In the genomic region with DNA sequence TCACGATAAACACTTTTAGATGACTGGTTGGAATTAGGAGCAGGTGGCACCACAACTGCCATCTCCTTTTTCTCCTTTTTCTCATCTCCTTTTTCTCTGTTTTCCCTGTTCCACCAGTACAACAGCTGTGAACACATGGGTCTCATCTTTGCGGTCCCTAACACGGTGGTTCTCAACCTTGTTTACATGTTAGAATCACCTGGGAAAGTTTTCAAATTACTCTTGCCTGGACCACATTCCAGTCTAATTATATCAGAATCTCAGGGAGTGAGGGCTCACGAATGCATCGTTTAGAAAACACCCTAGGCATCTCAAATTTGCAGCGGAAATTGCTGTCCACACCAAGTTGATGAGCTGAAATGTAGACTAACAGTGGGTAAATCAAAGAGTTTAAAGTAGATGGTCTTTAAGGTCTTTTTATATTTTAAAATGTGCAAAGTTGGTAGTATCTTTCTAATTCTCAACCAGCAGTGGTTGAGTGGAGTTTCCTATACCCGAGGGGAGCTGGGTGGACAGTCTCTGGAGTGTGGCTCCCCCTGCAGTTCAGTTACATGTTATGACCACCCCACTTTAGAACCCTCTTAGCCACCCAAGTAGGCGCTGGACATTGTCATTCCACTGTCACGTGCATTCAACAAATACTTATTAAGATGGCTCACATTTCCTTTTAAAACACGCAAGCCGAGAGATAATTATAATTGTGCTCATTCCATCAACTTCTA, we compare ENCODE assay signal across 24 cellular contexts. TPM values are rescaled to one million over a fixed set of nuclear protein-coding genes. Genes with fewer than 3 reads are reported as not detected.
DNase-seq lines count a peak whose midpoint lies in the region; ATAC-seq and TF ChIP-seq lines count a peak whose summit lies in the region.
"Not testable (repeated sequence)": the region's sequence is repeated elsewhere in the genome, so short reads cannot be mapped to it uniquely, and the experiment has no call there.
"Had no signal": no experiment of that assay in that cellular context is flagged by ENCODE, and none has a peak within 500 bp of the region (broad histone marks: within the 10 kb centered on the region; RNA-seq: fewer than 3 reads in every experiment).

No MANE protein-coding gene starts in this region.

- H2AFZ ChIP-seq in HCT116 (ENCODE audit: low read depth, low read length, poor library complexity, severe bottlenecking) = not testable (repeated sequence)

- TF ChIP-seq POLR2A in HCT116 (IDR thresholded peaks at IDR 0.05; ENCODE audit: borderline replicate concordance, extremely low read depth, insufficient read depth, insufficient read length) = not testable (repeated sequence)

- H3K36me3 ChIP-seq in Caco-2 (ENCODE audit: control insufficient read depth, insufficient read depth, low read length); HCT116 (ENCODE audit: control insufficient read depth in 1 of 2, insufficient read depth in 2 of 2, low read length in 2 of 2): not testable (repeated sequence)

- CTCF ChIA-PET in Caco-2 (lab: Charles Lee) = interaction anchor here (0.6 to 1.2 kb wide), 4 partner anchors 19 to 96 kb away, joined by 3 to 4 read pairs (median 3); no protein-coding TSS in a partner anchor
- CTCF ChIA-PET in HCT116 (lab: Charles Lee) = interaction anchor here (1.1 to 2.0 kb wide), 7 partner anchors 9 to 182 kb away, joined by 3 to 14 read pairs (median 4); a partner anchor contains a TSS
- CTCF ChIA-PET in WTC11 (lab: Charles Lee) = interaction anchor here (0.6 to 2.2 kb wide), 19 partner anchors 10 to 255 kb away, joined by 3 to 18 read pairs (median 4); a partner anchor contains a TSS

- intact Hi-C loops in Caco-2 (cut with micrococcal nuclease; ENCODE audit: unreplicated experiment); HCT116 (cut with micrococcal nuclease); posterior vena cava (cut with DNase I): not testable (repeated sequence)

- H3K9me2 ChIP-seq in HCT116 (ENCODE audit: insufficient read depth) = not testable (repeated sequence)

- not testable (repeated sequence) for H3K4me3 Mint-ChIP-seq in Caco-2 (ENCODE audit: unreplicated experiment); WTC11

- not testable (repeated sequence) for H3K27ac ChIP-seq in HCT116 (ENCODE audit: low read depth, low read length)

- TF ChIP-seq CTCF in Caco-2 (IDR thresholded peaks at IDR 0.05; ENCODE audit: insufficient read depth in 1 of 2, low read depth in 1 of 2, low read length in 1 of 2, severe bottlenecking in 1 of 2, unreplicated experiment in 1 of 2) (peak in 1 of 2 experiments; percentile 43), HCT116 (IDR thresholded peaks at IDR 0.05 in 2 of 3, conservative IDR thresholded peaks at IDR 0.05 in 1 of 3; ENCODE audit: borderline replicate concordance in 1 of 3, insufficient read depth in 1 of 3, low read depth in 2 of 3, low read length in 2 of 3) (peak; percentile 31 to 55 (median 48); a peak in 4 of 6 replicates), WTC11 (IDR thresholded peaks at IDR 0.05) (peak; percentile 38; the same call in 1 of the 2 replicates)
- TF ChIP-seq CTCF in epithelial cell of esophagus (IDR thresholded peaks at IDR 0.05; ENCODE audit: insufficient read depth, low read depth, low read length, missing control alignments) = not testable (repeated sequence)

- not testable (repeated sequence) for H3K36me3 Mint-ChIP-seq in Caco-2 (ENCODE audit: insufficient read depth, unreplicated experiment); WTC11

- peak; percentile 55 for TF ChIP-seq RAD21 in HCT116 (IDR thresholded peaks at IDR 0.05; ENCODE audit: low read depth)

- H3K4me3 ChIP-seq in Caco-2 (ENCODE audit: low read depth, low read length); HCT116 (replicated peaks in 1 of 2; ENCODE audit: low read depth in 1 of 2, low read length in 2 of 2); epithelial cell of esophagus (ENCODE audit: low read length): not testable (repeated sequence)

- not testable (repeated sequence) for H3K27me3 Mint-ChIP-seq in Caco-2 (ENCODE audit: insufficient read depth, unreplicated experiment); WTC11 (ENCODE audit: low read depth)

- H3K79me2 ChIP-seq in HCT116 (ENCODE audit: insufficient read depth, low read length) = not testable (repeated sequence)

- H3K27ac Mint-ChIP-seq in Caco-2 (ENCODE audit: unreplicated experiment) = not testable (repeated sequence)
- 0 out of 2 replicates have a peak overlapping the region, but pooled peaks have one; percentile 65 for H3K27ac Mint-ChIP-seq in WTC11

- RAD21 ChIA-PET in HCT116 (lab: Charles Lee; ENCODE audit: low non-redundant PET in 1 of 2, low total read pairs in 2 of 2, uncharacterized antibody in 2 of 2, unreplicated experiment in 2 of 2) = not testable (repeated sequence)

- H3K4me2 ChIP-seq in HCT116 (ENCODE audit: low read length) = not testable (repeated sequence)

- not testable (repeated sequence) for H3K4me1 ChIP-seq in Caco-2
- peaks cover 0 to 11% of the 10 kb centered on the region in 2 experiments; a peak in 1 of 4 replicates for H3K4me1 ChIP-seq in HCT116 (ENCODE audit: control insufficient read depth in 1 of 2, insufficient read depth in 2 of 2, low read length in 2 of 2)

- not testable (repeated sequence) for H3K27me3 ChIP-seq in Caco-2 (replicated peaks; ENCODE audit: control insufficient read depth, insufficient read depth, low read length); HCT116 (ENCODE audit: insufficient read depth, low read length)

- H4K20me1 ChIP-seq in HCT116 (ENCODE audit: insufficient read depth) = not testable (repeated sequence)

- H3K9me3 Mint-ChIP-seq in Caco-2 (ENCODE audit: unreplicated experiment); WTC11: not testable (repeated sequence)

- POLR2A ChIA-PET in Caco-2 (lab: Charles Lee); WTC11 (lab: Charles Lee): not testable (repeated sequence)
- POLR2A ChIA-PET in HCT116 (lab: Charles Lee) = interaction anchor here (1.3 kb wide), 1 partner anchor 253 kb away, joined by 3 read pairs; no protein-coding TSS in a partner anchor

- H3K9me3 ChIP-seq in Caco-2; HCT116 (ENCODE audit: control insufficient read depth in 1 of 2, insufficient read depth in 1 of 2, low read depth in 1 of 2, low read length in 2 of 2): not testable (repeated sequence)

- BruUV-seq in Caco-2 (replicated peaks; lab: Mats Ljungman, UMichigan); HCT116 (replicated peaks; lab: Mats Ljungman, UMichigan): not testable (repeated sequence)

- H3K9ac ChIP-seq in HCT116 (ENCODE audit: low read length) = not testable (repeated sequence)

- H3K4me1 Mint-ChIP-seq in Caco-2 (ENCODE audit: low read depth, unreplicated experiment) (peaks cover 13% of the 10 kb centered on the region), WTC11 (peaks cover 13% of the 10 kb centered on the region)

- ATAC-seq in HCT116 (peak; percentile 65), WTC11 (peak; percentile 55)

- DNase-seq in Caco-2 = peak; percentile 37 to 40
- DNase-seq in HCT116 (ENCODE audit: low read depth, low spot score) = not testable (repeated sequence)
- DNase-seq in NCI-H146 (lab: John Stamatoyannopoulos, UW) = peak; percentile 19
- DNase-seq in WTC11 (ENCODE audit: low spot score) = peak; percentile 42
- DNase-seq in epithelial cell of esophagus (ENCODE audit: low read depth) = peak; percentile 12
- peak; percentile 41 for DNase-seq in left kidney (ENCODE audit: low read depth, low spot score)
- DNase-seq in posterior vena cava (ENCODE audit: low spot score) = peak; percentile 17

RNA-seq across cellular contexts. Expression of a gene that starts 3.9 kb away (rescaled TPM):
- total RNA-seq in Caco-2 (2022) (not detected in 2 replicates), HCT116 (2021; ENCODE audit: unreplicated experiment) (not detected), WTC11 (2021) (not detected in 3 replicates), posterior vena cava (not detected)
- not detected in 2 replicates for polyA plus RNA-seq in HCT116 (2012)
- total RNA-seq: activated CD4-positive, alpha-beta memory T cell treated with anti-CD3 and anti-CD28 coated beads, Interleukin-2, amount 10 ng/mL, durations not matched to agents 7 days and 5 days; activated naive CD4-positive, alpha-beta T cell treated with anti-CD3 and anti-CD28 coated beads for 36 hours; activated T-helper 1 cell treated with anti-CD3 and anti-CD28 coated beads, Interleukin-12 subunit alpha, Interleukin-12 subunit beta, Interleukin-2, Interleukin-4 antibody, amounts not matched to agents 30 ng/mL and 10 ng/mL and 1 ng/mL, durations not matched to agents 14 hours and 24 hours and 36 hours; adrenal gland; body of pancreas; dermis microvascular lymphatic vessel endothelial cell; IMR-90; left colon; mammary epithelial cell; mucosa of descending colon; natural killer cell treated with Interleukin-12 subunit alpha and Interleukin-12 subunit beta and Interleukin-15 and Interleukin-18, amount 100 ng/mL, for 72 hours; PC-9; Right ventricle myocardium superior; T-helper 2 cell treated with Interferon-gamma antibody and Interleukin-4, amounts not matched to agents 100 ng/mL and 5 ng/mL, for 36 hours; uterus had no signal
- polyA plus RNA-seq: adrenal gland; CD4-positive, CD25-positive, alpha-beta regulatory T cell; IMR-90; mammary epithelial cell had no signal

RNA-seq across cellular contexts. Expression of a gene that starts 10.7 kb away (rescaled TPM):
- total RNA-seq in Caco-2 (2022) = not detected in 2 replicates
- total RNA-seq in HCT116 (2021; ENCODE audit: unreplicated experiment) = not detected
- 0.06 TPM in 1 of 2 replicates, not detected in the other for polyA plus RNA-seq in HCT116 (2012)
- total RNA-seq in WTC11 (2021) = 0.35 to 1.3 TPM (median 0.60 TPM) in 3 replicates
- total RNA-seq in posterior vena cava = not detected
- total RNA-seq: activated CD4-positive, alpha-beta memory T cell treated with anti-CD3 and anti-CD28 coated beads, Interleukin-2, amount 10 ng/mL, durations not matched to agents 7 days and 5 days; activated naive CD4-positive, alpha-beta T cell treated with anti-CD3 and anti-CD28 coated beads for 36 hours; activated T-helper 1 cell treated with anti-CD3 and anti-CD28 coated beads, Interleukin-12 subunit alpha, Interleukin-12 subunit beta, Interleukin-2, Interleukin-4 antibody, amounts not matched to agents 30 ng/mL and 10 ng/mL and 1 ng/mL, durations not matched to agents 14 hours and 24 hours and 36 hours; adrenal gland; body of pancreas; CD4-positive, CD25-positive, alpha-beta regulatory T cell; dermis microvascular lymphatic vessel endothelial cell; IMR-90; left colon; mammary epithelial cell; mucosa of descending colon; natural killer cell treated with Interleukin-12 subunit alpha and Interleukin-12 subunit beta and Interleukin-15 and Interleukin-18, amount 100 ng/mL, for 72 hours; PC-9; Right ventricle myocardium superior; T-helper 2 cell treated with Interferon-gamma antibody and Interleukin-4, amounts not matched to agents 100 ng/mL and 5 ng/mL, for 36 hours; uterus had no signal
- polyA plus RNA-seq: adrenal gland; CD4-positive, CD25-positive, alpha-beta regulatory T cell; IMR-90; mammary epithelial cell had no signal

RNA-seq across cellular contexts. Expression of a gene that starts 18.6 kb away (rescaled TPM):
- total RNA-seq in Caco-2 (2022) = not detected in 2 replicates
- not detected for total RNA-seq in HCT116 (2021; ENCODE audit: unreplicated experiment)
- polyA plus RNA-seq in HCT116 (2012) = not detected in 2 replicates
- not detected in 3 replicates for total RNA-seq in WTC11 (2021)
- total RNA-seq in posterior vena cava = not detected
- total RNA-seq: activated CD4-positive, alpha-beta memory T cell treated with anti-CD3 and anti-CD28 coated beads, Interleukin-2, amount 10 ng/mL, durations not matched to agents 7 days and 5 days; activated naive CD4-positive, alpha-beta T cell treated with anti-CD3 and anti-CD28 coated beads for 36 hours; activated T-helper 1 cell treated with anti-CD3 and anti-CD28 coated beads, Interleukin-12 subunit alpha, Interleukin-12 subunit beta, Interleukin-2, Interleukin-4 antibody, amounts not matched to agents 30 ng/mL and 10 ng/mL and 1 ng/mL, durations not matched to agents 14 hours and 24 hours and 36 hours; adrenal gland; body of pancreas; CD4-positive, CD25-positive, alpha-beta regulatory T cell; dermis microvascular lymphatic vessel endothelial cell; IMR-90; left colon; mammary epithelial cell; mucosa of descending colon; natural killer cell treated with Interleukin-12 subunit alpha and Interleukin-12 subunit beta and Interleukin-15 and Interleukin-18, amount 100 ng/mL, for 72 hours; PC-9; Right ventricle myocardium superior; T-helper 2 cell treated with Interferon-gamma antibody and Interleukin-4, amounts not matched to agents 100 ng/mL and 5 ng/mL, for 36 hours; testis; uterus had no signal
- polyA plus RNA-seq: adrenal gland; CD4-positive, CD25-positive, alpha-beta regulatory T cell; IMR-90; mammary epithelial cell had no signal

RNA-seq across cellular contexts. Expression of a gene that starts 19.0 kb away (rescaled TPM):
- total RNA-seq in Caco-2 (2022) (not detected in 2 replicates), HCT116 (2021; ENCODE audit: unreplicated experiment) (not detected), WTC11 (2021) (not detected in 3 replicates), posterior vena cava (not detected)
- 0.05 and 0.31 TPM in 2 replicates for polyA plus RNA-seq in HCT116 (2012)
- total RNA-seq: activated CD4-positive, alpha-beta memory T cell treated with anti-CD3 and anti-CD28 coated beads, Interleukin-2, amount 10 ng/mL, durations not matched to agents 7 days and 5 days; activated naive CD4-positive, alpha-beta T cell treated with anti-CD3 and anti-CD28 coated beads for 36 hours; activated T-helper 1 cell treated with anti-CD3 and anti-CD28 coated beads, Interleukin-12 subunit alpha, Interleukin-12 subunit beta, Interleukin-2, Interleukin-4 antibody, amounts not matched to agents 30 ng/mL and 10 ng/mL and 1 ng/mL, durations not matched to agents 14 hours and 24 hours and 36 hours; adrenal gland; body of pancreas; dermis microvascular lymphatic vessel endothelial cell; IMR-90; left colon; mammary epithelial cell; mucosa of descending colon; natural killer cell treated with Interleukin-12 subunit alpha and Interleukin-12 subunit beta and Interleukin-15 and Interleukin-18, amount 100 ng/mL, for 72 hours; PC-9; Right ventricle myocardium superior; T-helper 2 cell treated with Interferon-gamma antibody and Interleukin-4, amounts not matched to agents 100 ng/mL and 5 ng/mL, for 36 hours; uterus had no signal
- polyA plus RNA-seq: adrenal gland; CD4-positive, CD25-positive, alpha-beta regulatory T cell; IMR-90; mammary epithelial cell had no signal

RNA-seq across cellular contexts. Expression of a gene that starts 26.2 kb away (rescaled TPM):
- total RNA-seq in Caco-2 (2022) = not detected in 2 replicates
- not detected for total RNA-seq in HCT116 (2021; ENCODE audit: unreplicated experiment)
- polyA plus RNA-seq in HCT116 (2012) = 0.17 TPM in 1 of 2 replicates, not detected in the other
- total RNA-seq in WTC11 (2021) = not detected in 3 replicates
- total RNA-seq in posterior vena cava = not detected
- total RNA-seq: activated CD4-positive, alpha-beta memory T cell treated with anti-CD3 and anti-CD28 coated beads, Interleukin-2, amount 10 ng/mL, durations not matched to agents 7 days and 5 days; activated naive CD4-positive, alpha-beta T cell treated with anti-CD3 and anti-CD28 coated beads for 36 hours; activated T-helper 1 cell treated with anti-CD3 and anti-CD28 coated beads, Interleukin-12 subunit alpha, Interleukin-12 subunit beta, Interleukin-2, Interleukin-4 antibody, amounts not matched to agents 30 ng/mL and 10 ng/mL and 1 ng/mL, durations not matched to agents 14 hours and 24 hours and 36 hours; adrenal gland; body of pancreas; CD4-positive, CD25-positive, alpha-beta regulatory T cell; dermis microvascular lymphatic vessel endothelial cell; IMR-90; left colon; mammary epithelial cell; mucosa of descending colon; natural killer cell treated with Interleukin-12 subunit alpha and Interleukin-12 subunit beta and Interleukin-15 and Interleukin-18, amount 100 ng/mL, for 72 hours; PC-9; Right ventricle myocardium superior; T-helper 2 cell treated with Interferon-gamma antibody and Interleukin-4, amounts not matched to agents 100 ng/mL and 5 ng/mL, for 36 hours; uterus had no signal
- polyA plus RNA-seq: adrenal gland, IMR-90, mammary epithelial cell had no signal
